1 cellular context compared by ENCODE assay signal in genomic region chr18:36194719-36195315, GRCh38.
TF ChIP-seq lines count a peak whose summit lies in the region.

No MANE protein-coding gene starts in this region.

TF ChIP-seq in GM23338, 12 proteins besides CTCF, POLR2A, EP300 and RAD21 (continued from another document):
- TF ChIP-seq ETS1 (IDR thresholded peaks at IDR 0.05) (no peak), EZH2 (IDR thresholded peaks at IDR 0.05; ENCODE audit: low read depth, unreplicated experiment) (no peak), EZH2phosphoT487 (IDR thresholded peaks at IDR 0.05; ENCODE audit: unreplicated experiment) (no peak), ZNF331 (CRISPR knock-in tag; IDR thresholded peaks at IDR 0.05; ENCODE audit: low read depth) (no peak), CREB1 (CRISPR knock-in tag; IDR thresholded peaks at IDR 0.05; ENCODE audit: low read depth) (no peak), JUNB (IDR thresholded peaks at IDR 0.05; ENCODE audit: unreplicated experiment) (no peak), ZNF462 (CRISPR knock-in tag; IDR thresholded peaks at IDR 0.05) (no peak), REST (IDR thresholded peaks at IDR 0.05; ENCODE audit: unreplicated experiment) (no peak), NANOG (IDR thresholded peaks at IDR 0.05; ENCODE audit: borderline replicate concordance) (no peak)
